Comparison of ENCODE assay signal across 1 cellular context in genomic region chr12:3869860-3870259, GRCh38.
TF ChIP-seq lines count a peak whose summit lies in the region.

No MANE protein-coding gene starts in this region.

TF ChIP-seq in GM23338, 12 proteins besides CTCF, POLR2A, EP300 and RAD21 (continued from another document):
- TF ChIP-seq ZNF331 (CRISPR knock-in tag; IDR thresholded peaks at IDR 0.05; ENCODE audit: low read depth) (no peak), ZNF114 (CRISPR knock-in tag; IDR thresholded peaks at IDR 0.05) (no peak), STAT1 (IDR thresholded peaks at IDR 0.05; ENCODE audit: unreplicated experiment) (no peak), NANOG (IDR thresholded peaks at IDR 0.05; ENCODE audit: borderline replicate concordance) (no peak), ETS1 (IDR thresholded peaks at IDR 0.05) (no peak), JUNB (IDR thresholded peaks at IDR 0.05; ENCODE audit: unreplicated experiment) (no peak), EZH2phosphoT487 (IDR thresholded peaks at IDR 0.05; ENCODE audit: unreplicated experiment) (no peak)
